Comparison of ENCODE assay signal across 23 cellular contexts in genomic region chr4:7745486-7745885, GRCh38.
DNase-seq lines count a peak whose midpoint lies in the region; ATAC-seq, FAIRE-seq and TF ChIP-seq lines count a peak whose summit lies in the region.
"Had no signal": no experiment of that assay in that cellular context is flagged by ENCODE, and none has a peak within 500 bp of the region (broad histone marks: within the 10 kb centered on the region; RNA-seq: fewer than 3 reads in every experiment).

No MANE protein-coding gene starts in this region.

- H4K91ac ChIP-seq in H1 (replicated peaks; ENCODE audit: insufficient read length, low read length): no peak overlapping the region

- no peak overlapping the region for H3K4me3 Mint-ChIP-seq in CD14-positive monocyte
- no peak overlapping the region for H3K4me3 Mint-ChIP-seq in astrocyte (ENCODE audit: unreplicated experiment)
- no peak overlapping the region for H3K4me3 Mint-ChIP-seq in endothelial cell (ENCODE audit: unreplicated experiment)
- H3K4me3 Mint-ChIP-seq: CD4-positive, alpha-beta memory T cell had no signal

- no peaks in the 10 kb centered on the region for H4K20me1 ChIP-seq in BLaER1
- H4K20me1 ChIP-seq in astrocyte (ENCODE audit: insufficient read depth, low read length): peaks cover 19% of the 10 kb centered on the region
- peaks cover 0 to 2% of the 10 kb centered on the region in 2 experiments for H4K20me1 ChIP-seq in H1 (replicated peaks in 1 of 2; ENCODE audit: control insufficient read depth in 1 of 2, insufficient read depth in 2 of 2, low read length in 2 of 2)

- TF ChIP-seq EP300 in H1 (IDR thresholded peaks at IDR 0.05; ENCODE audit: borderline replicate concordance in 1 of 2, low read depth in 2 of 2, low read length in 2 of 2): no peak

- H3K27me3 Mint-ChIP-seq in CD14-positive monocyte (ENCODE audit: low read depth in 3 of 3) (peaks cover 3 to 9% (median 7%) of the 10 kb centered on the region in 3 donors), astrocyte (ENCODE audit: low read depth, unreplicated experiment) (peaks cover 47% of the 10 kb centered on the region), endothelial cell (ENCODE audit: unreplicated experiment) (peaks cover 9% of the 10 kb centered on the region)
- H3K27me3 Mint-ChIP-seq: CD4-positive, alpha-beta memory T cell had no signal

- H3K4me1 Mint-ChIP-seq in CD14-positive monocyte (peaks cover 78% of the 10 kb centered on the region), astrocyte (ENCODE audit: low read depth, unreplicated experiment) (peaks cover 16% of the 10 kb centered on the region), endothelial cell (ENCODE audit: unreplicated experiment) (no peaks in the 10 kb centered on the region)

- no peak overlapping the region for H3K4ac ChIP-seq in H1 (replicated peaks; ENCODE audit: insufficient read length, low read depth, low read length)

- TF ChIP-seq RAD21 in H1 (IDR thresholded peaks at IDR 0.05 in 1 of 2, conservative IDR thresholded peaks at IDR 0.05 in 1 of 2; ENCODE audit: low read depth in 2 of 2, low read length in 2 of 2): no peak

- H2BK12ac ChIP-seq in H1 (ENCODE audit: low read depth, low read length): no peak overlapping the region

- H3K9me3 ChIP-seq in BLaER1 (no peaks in the 10 kb centered on the region), astrocyte (ENCODE audit: insufficient read depth, low read depth, low read length) (no peaks in the 10 kb centered on the region), H1 (ENCODE audit: insufficient read depth in 2 of 2, low read depth in 1 of 2, low read length in 1 of 2) (no peaks in the 10 kb centered on the region)
- H3K9me3 ChIP-seq: A549, BE2C had no signal

- H2BK15ac ChIP-seq in H1 (ENCODE audit: low read length): no peak overlapping the region

- H3K4me2 ChIP-seq in BLaER1 (peak overlapping the region; percentile 62), astrocyte (ENCODE audit: low read length) (no peak overlapping the region), H1 (ENCODE audit: insufficient read depth in 1 of 2, low read depth in 2 of 2, low read length in 2 of 2) (no peak overlapping the region)
- H3K4me2 ChIP-seq: A549 had no signal

- POLR2A ChIA-PET in H1 (lab: Charles Lee; ENCODE audit: partially characterized antibody): no interaction called here

- CTCF ChIA-PET in H1 (lab: Charles Lee; ENCODE audit: partially characterized antibody): no interaction called here

- H3K79me2 ChIP-seq in astrocyte (ENCODE audit: insufficient read depth, low read length): no peaks in the 10 kb centered on the region
- H3K79me2 ChIP-seq in H1 (ENCODE audit: control insufficient read depth in 1 of 2, insufficient read depth in 2 of 2, low read length in 2 of 2): no peaks in the 10 kb centered on the region

- H3K56ac ChIP-seq in H1 (replicated peaks; ENCODE audit: insufficient read length, low read depth, low read length): no peak overlapping the region

- no peak overlapping the region for H3K23ac ChIP-seq in H1 (ENCODE audit: insufficient read length)

- no peak for TF ChIP-seq POLR2A in H1 (IDR thresholded peaks at IDR 0.05; ENCODE audit: control extremely low read depth in 1 of 2, low read depth in 2 of 2, low read length in 2 of 2)

- H2BK120ac ChIP-seq in H1 (replicated peaks; ENCODE audit: low read depth, low read length): no peak overlapping the region

- no peak overlapping the region for H4K5ac ChIP-seq in H1 (ENCODE audit: insufficient read length, low read depth, low read length)

- no peak overlapping the region for H3K18ac ChIP-seq in H1 (ENCODE audit: extremely low read depth, low read length)

- DNase-seq in CD14-positive monocyte (ENCODE audit: low spot score): no peak
- no peak for DNase-seq in astrocyte (ENCODE audit: low read depth)
- DNase-seq in H1 (ENCODE audit: low read depth in 1 of 2, low spot score in 2 of 2): no peak
- DNase-seq in GM19240 (ENCODE audit: insufficient read length, low spot score): no peak
- DNase-seq in GF-D8 (lab: John Stamatoyannopoulos, UW): no peak
- DNase-seq in endothelial cell (ENCODE audit: low spot score): no peak
- DNase-seq: 8988T; ACHN; AML-193; BE2C; CD4-positive, alpha-beta memory T cell; COR-L47; DMS153; DND-41; GOT3; H7; HCEC 1CT had no signal

- no peaks in the 10 kb centered on the region for H3K23me2 ChIP-seq in H1 (ENCODE audit: low read depth, low read length)

- no peak overlapping the region for H2BK5ac ChIP-seq in H1 (ENCODE audit: low read depth, low read length)

- no peaks in the 10 kb centered on the region for H3K36me3 ChIP-seq in BLaER1
- H3K36me3 ChIP-seq in astrocyte (ENCODE audit: insufficient read depth, low read length): no peaks in the 10 kb centered on the region
- H3K36me3 ChIP-seq in H1 (ENCODE audit: control insufficient read depth in 2 of 4, insufficient read depth in 4 of 4, low read length in 3 of 4): no peaks in the 10 kb centered on the region
- H3K36me3 ChIP-seq: BE2C had no signal

- H3K9me3 Mint-ChIP-seq in CD14-positive monocyte: peaks cover 0 to 3% (median 0%) of the 10 kb centered on the region in 7 donors
- H3K9me3 Mint-ChIP-seq in astrocyte (ENCODE audit: unreplicated experiment): no peaks in the 10 kb centered on the region
- no peaks in the 10 kb centered on the region for H3K9me3 Mint-ChIP-seq in endothelial cell (ENCODE audit: unreplicated experiment)
- H3K9me3 Mint-ChIP-seq: CD4-positive, alpha-beta memory T cell had no signal

- H3K27ac Mint-ChIP-seq in CD14-positive monocyte: peak overlapping the region in 5 of 7 donors; percentile 41 to 75 (median 67)
- peak overlapping the region; percentile 11 for H3K27ac Mint-ChIP-seq in astrocyte (ENCODE audit: unreplicated experiment)
- no peak overlapping the region for H3K27ac Mint-ChIP-seq in endothelial cell (ENCODE audit: unreplicated experiment)

- no peak overlapping the region for H3K27ac ChIP-seq in BLaER1
- H3K27ac ChIP-seq in astrocyte (ENCODE audit: low read depth, low read length): no peak overlapping the region
- H3K27ac ChIP-seq in H1 (ENCODE audit: low read depth, low read length): no peak overlapping the region
- H3K27ac ChIP-seq: C4-2B had no signal

- FAIRE-seq in astrocyte (lab: Jason Lieb, UNC) (no peak), H1 (lab: Jason Lieb, UNC) (no peak)
- FAIRE-seq: A549, G401.6, GM12878 had no signal

- peaks cover 2 to 3% of the 10 kb centered on the region in 2 donors for H3K36me3 Mint-ChIP-seq in CD14-positive monocyte
- peaks cover 10% of the 10 kb centered on the region for H3K36me3 Mint-ChIP-seq in astrocyte (ENCODE audit: low read depth, unreplicated experiment)
- no peaks in the 10 kb centered on the region for H3K36me3 Mint-ChIP-seq in endothelial cell (ENCODE audit: low read depth, unreplicated experiment)
- H3K36me3 Mint-ChIP-seq: CD4-positive, alpha-beta memory T cell had no signal

- TF ChIP-seq CTCF in CD14-positive monocyte (IDR thresholded peaks at IDR 0.05): no peak
- no peak for TF ChIP-seq CTCF in astrocyte (IDR thresholded peaks at IDR 0.05; ENCODE audit: insufficient read depth, low read depth, low read length)
- no peak for TF ChIP-seq CTCF in H1 (IDR thresholded peaks at IDR 0.05; ENCODE audit: control extremely low read depth in 1 of 3, insufficient read depth in 1 of 3, low read depth in 1 of 3, low read length in 3 of 3)
- no peak for TF ChIP-seq CTCF in endothelial cell (IDR thresholded peaks at IDR 0.05; ENCODE audit: unreplicated experiment)

- H2AFZ ChIP-seq in astrocyte (ENCODE audit: low read depth, low read length) (no peak overlapping the region), H1 (ENCODE audit: low read length) (no peak overlapping the region)

- 0 out of 2 replicates have a peak overlapping the region, but pooled peaks have one; percentile 46 for H4K8ac ChIP-seq in H1 (ENCODE audit: extremely low read depth, insufficient read depth, low read length)

- H3K4me1 ChIP-seq in BLaER1 (peaks cover 27% of the 10 kb centered on the region), astrocyte (ENCODE audit: insufficient read depth, low read length) (peaks cover 9% of the 10 kb centered on the region), H1 (replicated peaks in 1 of 4; ENCODE audit: control insufficient read depth in 3 of 4, insufficient read depth in 4 of 4, low read length in 3 of 4) (no peaks in the 10 kb centered on the region)
- H3K4me1 ChIP-seq: BE2C had no signal

- H3K9ac ChIP-seq in BLaER1: no peak overlapping the region
- H3K9ac ChIP-seq in astrocyte (ENCODE audit: low read length): no peak overlapping the region
- no peak overlapping the region for H3K9ac ChIP-seq in H1 (replicated peaks in 1 of 4; ENCODE audit: extremely low read depth in 1 of 4, low read depth in 3 of 4, low read length in 3 of 4)

- intact Hi-C loops in CD14-positive monocyte (cut with micrococcal nuclease): no loop called here

- no peak overlapping the region for H3K14ac ChIP-seq in H1 (ENCODE audit: insufficient read length)

- 96% methylated on average over 11 of the region's 13 CpGs; no CpG with 5 or more reads in 1 of the 2 experiments for WGBS in H1 (ENCODE audit: extremely low coverage in 1 of 2, insufficient coverage in 1 of 2, insufficient read length in 1 of 2, insufficient replicate concordance in 2 of 2, low coverage in 1 of 2, low lambda C conversion rate in 2 of 2, missing lambda C conversion rate in 1 of 2), 2 experiments

- no peaks in the 10 kb centered on the region for H3K27me3 ChIP-seq in BLaER1
- H3K27me3 ChIP-seq in astrocyte (ENCODE audit: insufficient read depth, low read length): no peaks in the 10 kb centered on the region
- H3K27me3 ChIP-seq in H1 (replicated peaks in 1 of 4; ENCODE audit: control insufficient read depth in 3 of 4, extremely low read depth in 1 of 4, insufficient read depth in 3 of 4, low read length in 3 of 4): no peaks in the 10 kb centered on the region; a peak in 2 of 7 replicates
- H3K27me3 ChIP-seq: BE2C had no signal

- H2AK5ac ChIP-seq in H1 (ENCODE audit: low read depth, low read length): no peak overlapping the region

- H3K4me3 ChIP-seq in BLaER1 (no peak overlapping the region), astrocyte (ENCODE audit: insufficient read depth, low read depth, low read length) (no peak overlapping the region), H1 (ENCODE audit: extremely low read depth in 1 of 4, insufficient read depth in 2 of 4, low read depth in 3 of 4, low read length in 4 of 4) (no peak overlapping the region)
- H3K4me3 ChIP-seq: A549, GM12878 had no signal

- H3K79me1 ChIP-seq in H1 (ENCODE audit: low read depth, low read length): no peaks in the 10 kb centered on the region

- no peak for ATAC-seq in GM19023 (IDR thresholded peaks at IDR 0.05; ENCODE audit: unreplicated experiment)
- ATAC-seq: A549, GM12878 had no signal

- no peak overlapping the region for H2BK20ac ChIP-seq in H1 (ENCODE audit: low read length)

TF ChIP-seq in H1, 55 proteins besides CTCF, POLR2A, EP300 and RAD21 (continues in another document):
- TF ChIP-seq POU5F1 (IDR thresholded peaks at IDR 0.05; ENCODE audit: low read depth, low read length): no peak
- no peak for TF ChIP-seq KDM5A (IDR thresholded peaks at IDR 0.05; ENCODE audit: low read length)
- TF ChIP-seq BCL11A (IDR thresholded peaks at IDR 0.05; ENCODE audit: low read depth in 2 of 2, low read length in 2 of 2): no peak
- no peak for TF ChIP-seq CBX5 (IDR thresholded peaks at IDR 0.05; ENCODE audit: low read depth, low read length)
- no peak for TF ChIP-seq JUND (IDR thresholded peaks at IDR 0.05; ENCODE audit: low read length)
- TF ChIP-seq KDM1A (IDR thresholded peaks at IDR 0.05; ENCODE audit: borderline replicate concordance, low read length): no peak
- TF ChIP-seq GABPA (IDR thresholded peaks at IDR 0.05; ENCODE audit: borderline replicate concordance, insufficient read depth, low read length): no peak
